11 cellular contexts compared by ENCODE assay signal in genomic region chr1:17201201-17202021, GRCh38. TPM values are rescaled to one million over a fixed set of nuclear protein-coding genes. Genes with fewer than 3 reads are reported as not detected.
DNase-seq lines count a peak whose midpoint lies in the region; ATAC-seq and TF ChIP-seq lines count a peak whose summit lies in the region.
"Had no signal": no experiment of that assay in that cellular context is flagged by ENCODE, and none has a peak within 500 bp of the region (broad histone marks: within the 10 kb centered on the region; RNA-seq: fewer than 3 reads in every experiment).

No MANE protein-coding gene starts in this region.

- DNase-seq in CD8-positive, alpha-beta T cell, result peak in 1 of 7 experiments; percentile 39
- DNase-seq in Panc1 (ENCODE audit: low read depth, low spot score), result no peak
- peak; percentile 65 for DNase-seq in activated naive CD8-positive, alpha-beta T cell treated with anti-CD3 and anti-CD28 coated beads, Interleukin-2, amount 10 ng/mL, durations not matched to agents 7 days and 5 days
- peak; percentile 35 for DNase-seq in natural killer cell treated with Interleukin-12 subunit alpha and Interleukin-12 subunit beta and Interleukin-15 and Interleukin-18, amount 100 ng/mL, for 72 hours (ENCODE audit: low spot score)
- no peak for DNase-seq in T1000 (lab: John Stamatoyannopoulos, UW)
- DNase-seq in A673 (ENCODE audit: low spot score), result no peak
- DNase-seq in SIG-M5 (lab: John Stamatoyannopoulos, UW), result no peak
- DNase-seq: NCI-H510A treated with DMSO at 0.1 percent for 48 hours had no signal

- BruUV-seq in Panc1 (replicated peaks; lab: Mats Ljungman, UMichigan) (no TSS peak), A673 (replicated peaks; lab: Mats Ljungman, UMichigan) (no TSS peak)

- no peaks in the 10 kb centered on the region for H3K36me3 Mint-ChIP-seq in CD8-positive, alpha-beta T cell
- no peaks in the 10 kb centered on the region for H3K36me3 Mint-ChIP-seq in activated naive CD8-positive, alpha-beta T cell treated with anti-CD3 and anti-CD28 coated beads, Interleukin-2, amount 10 ng/mL, durations not matched to agents 7 days and 5 days
- H3K36me3 Mint-ChIP-seq in natural killer cell treated with Interleukin-12 subunit alpha and Interleukin-12 subunit beta and Interleukin-15 and Interleukin-18, amount 100 ng/mL, for 72 hours, result no peaks in the 10 kb centered on the region

- CTCF ChIA-PET in CD8-positive, alpha-beta T cell (lab: Charles Lee), result interaction anchor here (0.6 to 1.7 kb wide), 3 partner anchors 22 to 36 kb away, joined by 4 read pairs; no protein-coding TSS in a partner anchor
- CTCF ChIA-PET in Panc1 (lab: Charles Lee) (no interaction called here), A673 (lab: Charles Lee) (no interaction called here)

- no peak overlapping the region for H3K27ac Mint-ChIP-seq in CD8-positive, alpha-beta T cell
- peak overlapping the region; percentile 79 for H3K27ac Mint-ChIP-seq in activated naive CD8-positive, alpha-beta T cell treated with anti-CD3 and anti-CD28 coated beads, Interleukin-2, amount 10 ng/mL, durations not matched to agents 7 days and 5 days
- H3K27ac Mint-ChIP-seq in natural killer cell treated with Interleukin-12 subunit alpha and Interleukin-12 subunit beta and Interleukin-15 and Interleukin-18, amount 100 ng/mL, for 72 hours, result no peak overlapping the region

- H3K27me3 Mint-ChIP-seq in CD8-positive, alpha-beta T cell (ENCODE audit: low read depth), result peaks cover 52% of the 10 kb centered on the region
- peaks cover 35% of the 10 kb centered on the region for H3K27me3 Mint-ChIP-seq in activated naive CD8-positive, alpha-beta T cell treated with anti-CD3 and anti-CD28 coated beads, Interleukin-2, amount 10 ng/mL, durations not matched to agents 7 days and 5 days
- H3K27me3 Mint-ChIP-seq in natural killer cell treated with Interleukin-12 subunit alpha and Interleukin-12 subunit beta and Interleukin-15 and Interleukin-18, amount 100 ng/mL, for 72 hours, result peaks cover 22 to 28% of the 10 kb centered on the region in 2 donors

- POLR2A ChIA-PET in CD8-positive, alpha-beta T cell (lab: Charles Lee), result interaction anchor here (1.3 kb wide), 1 partner anchor 11 kb away, joined by 4 read pairs; no protein-coding TSS in a partner anchor
- POLR2A ChIA-PET in Panc1 (lab: Charles Lee) (interaction anchor here (0.7 kb wide), 1 partner anchor 18 kb away, joined by 3 read pairs; no protein-coding TSS in a partner anchor), A673 (lab: Charles Lee; ENCODE audit: low non-redundant PET) (no interaction called here)
- POLR2A ChIA-PET in activated naive CD8-positive, alpha-beta T cell treated with anti-CD3 and anti-CD28 coated beads, Interleukin-2, amount 10 ng/mL, durations not matched to agents 7 days and 5 days (lab: Charles Lee), result interaction anchor here (0.7 to 2.2 kb wide), 3 partner anchors 9 to 20 kb away, joined by 3 to 11 read pairs (median 6); no protein-coding TSS in a partner anchor

- no peak overlapping the region for H3K27ac ChIP-seq in CD8-positive, alpha-beta T cell (ENCODE audit: low read depth, low read length)
- H3K27ac ChIP-seq in Panc1 (ENCODE audit: low read length), result peak overlapping the region; percentile 78
- H3K27ac ChIP-seq in A673 (ENCODE audit: low read depth, low read length, poor library complexity, severe bottlenecking), result no peak overlapping the region
- H3K27ac ChIP-seq: dorsolateral prefrontal cortex had no signal

- ATAC-seq in CD8-positive, alpha-beta T cell, result peak; percentile 68
- no peak for ATAC-seq in Panc1
- peak; percentile 79 for ATAC-seq in activated naive CD8-positive, alpha-beta T cell treated with anti-CD3 and anti-CD28 coated beads, Interleukin-2, amount 10 ng/mL, durations not matched to agents 7 days and 5 days (ENCODE audit: low read depth)
- no peak for ATAC-seq in natural killer cell treated with Interleukin-12 subunit alpha and Interleukin-12 subunit beta and Interleukin-15 and Interleukin-18, amount 100 ng/mL, for 72 hours
- ATAC-seq in HG03280 (IDR thresholded peaks at IDR 0.05; ENCODE audit: unreplicated experiment), result no peak

- no peaks in the 10 kb centered on the region for H3K9me3 ChIP-seq in CD8-positive, alpha-beta T cell (ENCODE audit: low read length)
- no peaks in the 10 kb centered on the region for H3K9me3 ChIP-seq in Panc1 (ENCODE audit: control insufficient read depth, insufficient read depth, low read depth, low read length)
- H3K9me3 ChIP-seq in A673 (ENCODE audit: low read depth, low read length, poor library complexity, severe bottlenecking), result no peaks in the 10 kb centered on the region
- H3K9me3 ChIP-seq: Caco-2 had no signal

- in situ Hi-C loops in Panc1 (cut with HindIII; ENCODE audit: low pct_unique_long_range_greater_than_20kb, low sequenced_read_pairs), result no loop called here

- peaks cover 33% of the 10 kb centered on the region for H3K4me1 Mint-ChIP-seq in CD8-positive, alpha-beta T cell (ENCODE audit: low read depth)
- H3K4me1 Mint-ChIP-seq in activated naive CD8-positive, alpha-beta T cell treated with anti-CD3 and anti-CD28 coated beads, Interleukin-2, amount 10 ng/mL, durations not matched to agents 7 days and 5 days, result peaks cover 41% of the 10 kb centered on the region
- peaks cover 3 to 8% of the 10 kb centered on the region in 2 donors for H3K4me1 Mint-ChIP-seq in natural killer cell treated with Interleukin-12 subunit alpha and Interleukin-12 subunit beta and Interleukin-15 and Interleukin-18, amount 100 ng/mL, for 72 hours (ENCODE audit: low read depth in 2 of 2)

- H3K4me3 ChIP-seq in CD8-positive, alpha-beta T cell (ENCODE audit: low read depth, low read length), result no peak overlapping the region
- H3K4me3 ChIP-seq in Panc1 (ENCODE audit: low read depth in 2 of 2, low read length in 2 of 2) (no peak overlapping the region), A673 (ENCODE audit: low read depth, low read length, poor library complexity, severe bottlenecking) (no peak overlapping the region)
- H3K4me3 ChIP-seq: dorsolateral prefrontal cortex had no signal

- peaks cover 16% of the 10 kb centered on the region for H3K4me1 ChIP-seq in CD8-positive, alpha-beta T cell (ENCODE audit: insufficient read depth, low read length)
- H3K4me1 ChIP-seq in Panc1 (ENCODE audit: control insufficient read depth, insufficient read depth, low read length) (peaks cover 26% of the 10 kb centered on the region), A673 (ENCODE audit: insufficient read depth, low read length, poor library complexity, severe bottlenecking) (no peaks in the 10 kb centered on the region)

- no peaks in the 10 kb centered on the region for H3K9me3 Mint-ChIP-seq in CD8-positive, alpha-beta T cell
- H3K9me3 Mint-ChIP-seq in activated naive CD8-positive, alpha-beta T cell treated with anti-CD3 and anti-CD28 coated beads, Interleukin-2, amount 10 ng/mL, durations not matched to agents 7 days and 5 days, result no peaks in the 10 kb centered on the region
- H3K9me3 Mint-ChIP-seq in natural killer cell treated with Interleukin-12 subunit alpha and Interleukin-12 subunit beta and Interleukin-15 and Interleukin-18, amount 100 ng/mL, for 72 hours, result no peaks in the 10 kb centered on the region

- H3K4me3 Mint-ChIP-seq in CD8-positive, alpha-beta T cell, result peak overlapping the region; percentile 67
- H3K4me3 Mint-ChIP-seq in activated naive CD8-positive, alpha-beta T cell treated with anti-CD3 and anti-CD28 coated beads, Interleukin-2, amount 10 ng/mL, durations not matched to agents 7 days and 5 days, result peak overlapping the region; percentile 72
- no peak overlapping the region for H3K4me3 Mint-ChIP-seq in natural killer cell treated with Interleukin-12 subunit alpha and Interleukin-12 subunit beta and Interleukin-15 and Interleukin-18, amount 100 ng/mL, for 72 hours

- no peaks in the 10 kb centered on the region for H3K36me3 ChIP-seq in CD8-positive, alpha-beta T cell (ENCODE audit: insufficient read depth, low read length)
- no peaks in the 10 kb centered on the region for H3K36me3 ChIP-seq in Panc1 (ENCODE audit: control insufficient read depth, insufficient read depth, low read length)
- no peaks in the 10 kb centered on the region for H3K36me3 ChIP-seq in A673 (ENCODE audit: insufficient read depth, low read length, poor library complexity, severe bottlenecking)

- no peak for TF ChIP-seq CTCF in CD8-positive, alpha-beta T cell (IDR thresholded peaks at IDR 0.05)
- TF ChIP-seq CTCF in Panc1 (IDR thresholded peaks at IDR 0.05) (no peak), A673 (conservative IDR thresholded peaks at IDR 0.05; ENCODE audit: low read depth, low read length) (no peak)

- no peaks in the 10 kb centered on the region for H3K27me3 ChIP-seq in CD8-positive, alpha-beta T cell (ENCODE audit: insufficient read depth, low read length)
- no peaks in the 10 kb centered on the region for H3K27me3 ChIP-seq in Panc1 (ENCODE audit: control insufficient read depth, insufficient read depth, low read length)
- H3K27me3 ChIP-seq in A673 (replicated peaks; ENCODE audit: insufficient read depth, low read depth, low read length, poor library complexity), result no peaks in the 10 kb centered on the region

- intact Hi-C loops in CD8-positive, alpha-beta T cell (cut with DNase I, micrococcal nuclease), result loop anchor here in 1 of 2 experiments (10.0 kb wide), 1 partner anchor 1837 kb away; no protein-coding TSS in a partner anchor
- intact Hi-C loops in Panc1 (cut with micrococcal nuclease; ENCODE audit: unreplicated experiment), result no loop called here
- intact Hi-C loops in A673 (cut with micrococcal nuclease; ENCODE audit: unreplicated experiment), result no loop called here

RNA-seq across cellular contexts. Expression of gene PADI1, which starts 3.5 kb away (rescaled TPM):
- total RNA-seq in CD8-positive, alpha-beta T cell, result not detected
- total RNA-seq in Panc1 (2021; ENCODE audit: unreplicated experiment) (2.3 TPM), A673 (2021) (0.56 and 0.72 TPM in 2 replicates)
- polyA plus RNA-seq in Panc1 (2012; ENCODE audit: insufficient read length), result 2.6 TPM
- not detected for total RNA-seq in activated naive CD8-positive, alpha-beta T cell treated with anti-CD3 and anti-CD28 coated beads, Interleukin-2, amount 10 ng/mL, durations not matched to agents 7 days and 5 days
- total RNA-seq in natural killer cell treated with Interleukin-12 subunit alpha and Interleukin-12 subunit beta and Interleukin-15 and Interleukin-18, amount 100 ng/mL, for 72 hours, result not detected
- total RNA-seq: Caco-2 had no signal

RNA-seq across cellular contexts. Expression of gene PADI3, which starts 47.5 kb away (rescaled TPM):
- total RNA-seq in CD8-positive, alpha-beta T cell, result not detected
- total RNA-seq in Panc1 (2021; ENCODE audit: unreplicated experiment), result 3.4 TPM
- 4.4 TPM for polyA plus RNA-seq in Panc1 (2012; ENCODE audit: insufficient read length)
- not detected for total RNA-seq in activated naive CD8-positive, alpha-beta T cell treated with anti-CD3 and anti-CD28 coated beads, Interleukin-2, amount 10 ng/mL, durations not matched to agents 7 days and 5 days
- not detected for total RNA-seq in natural killer cell treated with Interleukin-12 subunit alpha and Interleukin-12 subunit beta and Interleukin-15 and Interleukin-18, amount 100 ng/mL, for 72 hours
- total RNA-seq in A673 (2021), result 0.26 and 0.39 TPM in 2 replicates
- total RNA-seq: Caco-2, dorsolateral prefrontal cortex had no signal

Comparison
In these comparisons a context has a peak if more than half of its experiments do, and no peak if none do; other contexts are left out.
1. ATAC-seq: peak in CD8-positive, alpha-beta T cell (single experiment) and activated naive CD8-positive, alpha-beta T cell treated with anti-CD3 and anti-CD28 coated beads, Interleukin-2, amount 10 ng/mL, durations not matched to agents 7 days and 5 days (single experiment); none in Panc1 (single experiment), natural killer cell treated with Interleukin-12 subunit alpha and Interleukin-12 subunit beta and Interleukin-15 and Interleukin-18, amount 100 ng/mL, for 72 hours (0 of 2) and HG03280 (single experiment).
2. DNase-seq: peak in activated naive CD8-positive, alpha-beta T cell treated with anti-CD3 and anti-CD28 coated beads, Interleukin-2, amount 10 ng/mL, durations not matched to agents 7 days and 5 days (single experiment) and natural killer cell treated with Interleukin-12 subunit alpha and Interleukin-12 subunit beta and Interleukin-15 and Interleukin-18, amount 100 ng/mL, for 72 hours (single experiment); none in Panc1 (single experiment), T1000 (single experiment), A673 (single experiment) and SIG-M5 (single experiment).